33 cellular contexts compared by ENCODE assay signal in genomic region chr10:35751347-35751746, GRCh38.
"Had no signal": no experiment of that assay in that cellular context is flagged by ENCODE, and none has a peak within 500 bp of the region (broad histone marks: within the 10 kb centered on the region; RNA-seq: fewer than 3 reads in every experiment).

No MANE protein-coding gene starts in this region.

- H3K4me1 ChIP-seq: esophagus squamous epithelium, gastroesophageal sphincter had no signal

- H3K4me1 Mint-ChIP-seq: activated B cell treated with CpG ODN at 0.5 μM for 24 hours; activated T-helper 17 cell treated with anti-CD3 and anti-CD28 coated beads, Interleukin-2, amount 50 U/mL, for 72 hours; T-helper 17 cell had no signal

- H3K27ac Mint-ChIP-seq: activated B cell treated with CpG ODN at 0.5 μM for 24 hours; activated CD8-positive, alpha-beta T cell treated with anti-CD3 and anti-CD28 coated beads for 36 hours; activated naive CD8-positive, alpha-beta T cell; activated T-helper 17 cell treated with anti-CD3 and anti-CD28 coated beads, Interleukin-2, amount 50 U/mL, for 72 hours; effector memory CD8-positive, alpha-beta T cell; T-helper 17 cell; T-helper 2 cell treated with Interferon-gamma antibody and Interleukin-4, amounts not matched to agents 5 μg/mL and 100 μg/mL, for 36 hours had no signal

- H3K36me3 Mint-ChIP-seq: activated naive CD8-positive, alpha-beta T cell had no signal

- H3K9me3 Mint-ChIP-seq: activated B cell treated with CpG ODN at 0.5 μM for 24 hours; activated CD8-positive, alpha-beta T cell treated with anti-CD3 and anti-CD28 coated beads for 36 hours; activated T-cell treated with anti-CD3 and anti-CD28 coated beads, Interleukin-2, amount 50 U/mL, for 4 hours; activated T-helper 17 cell treated with anti-CD3 and anti-CD28 coated beads, Interleukin-2, amount 50 U/mL, for 72 hours; T-helper 2 cell treated with Interferon-gamma antibody and Interleukin-4, amounts not matched to agents 5 μg/mL and 100 μg/mL, for 36 hours had no signal

- H3K9me3 ChIP-seq: esophagus squamous epithelium, gastroesophageal sphincter had no signal

- H3K4me3 Mint-ChIP-seq: activated B cell treated with CpG ODN at 0.5 μM for 24 hours; activated CD8-positive, alpha-beta T cell treated with anti-CD3 and anti-CD28 coated beads for 36 hours; activated naive CD8-positive, alpha-beta T cell; activated T-cell treated with anti-CD3 and anti-CD28 coated beads, Interleukin-2, amount 50 U/mL, for 4 hours; activated T-helper 17 cell treated with anti-CD3 and anti-CD28 coated beads, Interleukin-2, amount 50 U/mL, for 72 hours; effector memory CD8-positive, alpha-beta T cell; T-helper 17 cell; T-helper 2 cell treated with Interferon-gamma antibody and Interleukin-4, amounts not matched to agents 5 μg/mL and 100 μg/mL, for 36 hours had no signal

- H3K4me3 ChIP-seq: esophagus squamous epithelium, gastroesophageal sphincter had no signal

- DNase-seq: activated B cell treated with CpG ODN at 0.5 μM for 24 hours; activated CD4-positive, alpha-beta T cell treated with anti-CD3 and anti-CD28 coated beads for 48 hours; activated CD4-positive, alpha-beta T cell treated with anti-CD3 and anti-CD28 coated beads, Interleukin-2, amount 50 U/mL, for 1 hour; activated CD4-positive, alpha-beta T cell treated with anti-CD3 and anti-CD28 coated beads, Interleukin-2, amount 50 U/mL, for 48 hours; activated CD8-positive, alpha-beta memory T cell treated with anti-CD3 and anti-CD28 coated beads for 24 hours; activated CD8-positive, alpha-beta T cell treated with anti-CD3 and anti-CD28 coated beads for 36 hours; activated effector memory CD4-positive, alpha-beta T cell treated with Interleukin-2 at 50 U/mL for 16 hours; activated gamma-delta T cell treated with Interleukin-2 at 50 U/mL for 16 hours; activated naive CD4-positive, alpha-beta T cell treated with anti-CD3 and anti-CD28 coated beads, Interleukin-2, amount 50 U/mL, for 16 hours; activated naive CD4-positive, alpha-beta T cell treated with Interleukin-2 at 50 U/mL for 16 hours; activated T-cell treated with anti-CD3 and anti-CD28 coated beads, Interleukin-2, amount 50 U/mL, for 4 hours; amniotic stem cell; anterior cingulate cortex; brain microvascular endothelial cell; caudate nucleus; cortex of kidney; dermis blood vessel endothelial cell; effector CD4-positive, alpha-beta T cell; effector memory CD8-positive, alpha-beta T cell; erythroblast; esophagus squamous epithelium; foreskin melanocyte; T-helper 1 cell; T-helper 17 cell; T1000; WERI-Rb-1 had no signal

- ATAC-seq: activated CD4-positive, CD25-positive, alpha-beta regulatory T cell treated with anti-CD3 and anti-CD28 coated beads, Interleukin-2, amount 50 U/mL, for 24 hours; activated CD8-positive, alpha-beta T cell treated with anti-CD3 and anti-CD28 coated beads for 36 hours; activated T-cell treated with anti-CD3 and anti-CD28 coated beads, Interleukin-2, amount 50 U/mL, for 4 hours; activated T-helper 17 cell treated with anti-CD3 and anti-CD28 coated beads, Interleukin-2, amount 50 U/mL, for 72 hours; effector memory CD8-positive, alpha-beta T cell; gastroesophageal sphincter; T-helper 17 cell had no signal

- H3K36me3 ChIP-seq: brain microvascular endothelial cell, esophagus squamous epithelium, gastroesophageal sphincter, WERI-Rb-1 had no signal

- FAIRE-seq: astrocyte, colon had no signal

- H3K27ac ChIP-seq: brain microvascular endothelial cell, esophagus squamous epithelium, gastroesophageal sphincter, WERI-Rb-1 had no signal

- H3K27me3 ChIP-seq: brain microvascular endothelial cell, gastroesophageal sphincter had no signal

- H3K27me3 Mint-ChIP-seq: activated B cell treated with CpG ODN at 0.5 μM for 24 hours; activated CD8-positive, alpha-beta T cell treated with anti-CD3 and anti-CD28 coated beads for 36 hours; effector memory CD8-positive, alpha-beta T cell had no signal
